ENCODE assay signal across 1 cellular context in the genomic region with DNA sequence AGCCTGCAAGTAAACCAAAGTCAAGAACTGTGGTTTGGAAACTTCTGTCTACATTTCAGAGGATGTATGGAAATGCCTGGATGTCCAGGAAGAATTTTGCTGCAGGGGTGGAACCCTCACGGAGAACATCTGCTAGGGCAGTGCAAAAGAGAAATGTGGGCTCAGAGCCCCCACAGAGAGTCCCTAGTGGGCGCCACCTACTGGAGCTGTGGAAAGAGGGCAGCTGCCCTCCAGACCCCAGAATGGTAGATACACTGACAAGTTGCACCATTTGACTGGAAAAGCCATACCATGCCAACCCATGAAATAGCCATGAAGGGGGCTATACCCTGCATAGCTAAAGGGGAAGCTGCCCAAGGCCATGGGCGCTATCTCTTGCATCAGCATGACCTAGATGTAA.
TF ChIP-seq lines count a peak whose summit lies in the region.

No MANE protein-coding gene starts in this region.

TF ChIP-seq in GM12878, 131 proteins besides CTCF, POLR2A, EP300 and RAD21 (continued from another document):
- TF ChIP-seq, protein P1, sequence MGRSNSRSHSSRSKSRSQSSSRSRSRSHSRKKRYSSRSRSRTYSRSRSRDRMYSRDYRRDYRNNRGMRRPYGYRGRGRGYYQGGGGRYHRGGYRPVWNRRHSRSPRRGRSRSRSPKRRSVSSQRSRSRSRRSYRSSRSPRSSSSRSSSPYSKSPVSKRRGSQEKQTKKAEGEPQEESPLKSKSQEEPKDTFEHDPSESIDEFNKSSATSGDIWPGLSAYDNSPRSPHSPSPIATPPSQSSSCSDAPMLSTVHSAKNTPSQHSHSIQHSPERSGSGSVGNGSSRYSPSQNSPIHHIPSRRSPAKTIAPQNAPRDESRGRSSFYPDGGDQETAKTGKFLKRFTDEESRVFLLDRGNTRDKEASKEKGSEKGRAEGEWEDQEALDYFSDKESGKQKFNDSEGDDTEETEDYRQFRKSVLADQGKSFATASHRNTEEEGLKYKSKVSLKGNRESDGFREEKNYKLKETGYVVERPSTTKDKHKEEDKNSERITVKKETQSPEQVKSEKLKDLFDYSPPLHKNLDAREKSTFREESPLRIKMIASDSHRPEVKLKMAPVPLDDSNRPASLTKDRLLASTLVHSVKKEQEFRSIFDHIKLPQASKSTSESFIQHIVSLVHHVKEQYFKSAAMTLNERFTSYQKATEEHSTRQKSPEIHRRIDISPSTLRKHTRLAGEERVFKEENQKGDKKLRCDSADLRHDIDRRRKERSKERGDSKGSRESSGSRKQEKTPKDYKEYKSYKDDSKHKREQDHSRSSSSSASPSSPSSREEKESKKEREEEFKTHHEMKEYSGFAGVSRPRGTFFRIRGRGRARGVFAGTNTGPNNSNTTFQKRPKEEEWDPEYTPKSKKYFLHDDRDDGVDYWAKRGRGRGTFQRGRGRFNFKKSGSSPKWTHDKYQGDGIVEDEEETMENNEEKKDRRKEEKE (IDR thresholded peaks at IDR 0.05): no peak
- TF ChIP-seq MEF2B (IDR thresholded peaks at IDR 0.05; ENCODE audit: partially characterized antibody, poor library complexity, severe bottlenecking) (no peak), NR2F1 (conservative IDR thresholded peaks at IDR 0.05) (no peak), KLF5 (IDR thresholded peaks at IDR 0.05; ENCODE audit: partially characterized antibody) (no peak), ESRRA (IDR thresholded peaks at IDR 0.05; ENCODE audit: low read length) (no peak), TAF1 (IDR thresholded peaks at IDR 0.05; ENCODE audit: borderline replicate concordance, low read depth, low read length) (no peak), SUPT20H (IDR thresholded peaks at IDR 0.05; ENCODE audit: borderline replicate concordance, control insufficient read depth, low read depth, low read length) (no peak), BHLHE40 (IDR thresholded peaks at IDR 0.05; ENCODE audit: borderline replicate concordance in 1 of 2, low read depth in 2 of 2, low read length in 1 of 2) (no peak)
- TF ChIP-seq, protein P2, sequence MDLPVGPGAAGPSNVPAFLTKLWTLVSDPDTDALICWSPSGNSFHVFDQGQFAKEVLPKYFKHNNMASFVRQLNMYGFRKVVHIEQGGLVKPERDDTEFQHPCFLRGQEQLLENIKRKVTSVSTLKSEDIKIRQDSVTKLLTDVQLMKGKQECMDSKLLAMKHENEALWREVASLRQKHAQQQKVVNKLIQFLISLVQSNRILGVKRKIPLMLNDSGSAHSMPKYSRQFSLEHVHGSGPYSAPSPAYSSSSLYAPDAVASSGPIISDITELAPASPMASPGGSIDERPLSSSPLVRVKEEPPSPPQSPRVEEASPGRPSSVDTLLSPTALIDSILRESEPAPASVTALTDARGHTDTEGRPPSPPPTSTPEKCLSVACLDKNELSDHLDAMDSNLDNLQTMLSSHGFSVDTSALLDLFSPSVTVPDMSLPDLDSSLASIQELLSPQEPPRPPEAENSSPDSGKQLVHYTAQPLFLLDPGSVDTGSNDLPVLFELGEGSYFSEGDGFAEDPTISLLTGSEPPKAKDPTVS (IDR thresholded peaks at IDR 0.05; ENCODE audit: low read depth, low read length): no peak
TF ChIP-seq in GM12878: peak in this region for 0.
